3 cellular contexts compared by ENCODE assay signal in genomic region chr18:69597561-69597960, GRCh38.
"Had no signal": no experiment of that assay in that cellular context is flagged by ENCODE, and none has a peak within 500 bp of the region (broad histone marks: within the 10 kb centered on the region; RNA-seq: fewer than 3 reads in every experiment).

No MANE protein-coding gene starts in this region.

- DNase-seq: GDM1, GF-D8 had no signal

- H3K4me3 ChIP-seq: GM12878 had no signal
